In the genomic region with DNA sequence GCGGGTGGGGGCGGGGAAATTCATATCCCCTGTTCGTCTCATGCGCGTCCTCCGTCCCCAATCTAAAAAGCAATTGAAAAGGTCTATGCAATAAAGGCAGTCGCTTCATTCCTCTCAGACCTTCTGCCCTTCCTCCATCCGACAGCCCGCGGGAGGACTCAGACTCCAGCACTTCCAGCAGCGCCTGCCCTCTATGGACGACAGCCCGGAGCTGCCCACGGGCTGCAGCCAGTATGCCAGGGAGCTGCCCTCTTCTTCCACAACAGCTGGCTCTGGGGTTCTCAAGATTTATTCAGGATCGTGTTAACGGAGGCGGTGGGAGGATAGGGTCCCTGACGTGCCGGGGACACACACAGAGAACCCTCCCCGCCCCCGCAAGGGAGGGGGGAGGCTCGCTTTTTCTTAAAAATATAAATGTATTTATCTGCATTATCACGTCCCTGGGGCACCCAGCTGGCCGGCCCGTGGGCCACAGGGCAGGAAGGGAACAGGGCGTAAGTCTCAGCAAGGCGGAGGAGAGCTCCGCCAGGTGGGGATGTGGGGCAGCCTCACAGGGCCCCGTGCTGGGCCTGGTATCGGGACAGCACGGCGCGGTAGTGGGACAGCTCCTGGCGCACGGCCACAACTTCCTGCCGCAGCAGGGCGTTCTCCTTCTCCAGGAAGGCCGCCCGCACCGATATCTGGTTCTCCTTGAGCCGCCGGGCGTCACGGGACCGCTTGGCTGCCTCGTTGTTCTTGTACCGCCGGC, we compare ENCODE assay signal across 9 cellular contexts. TPM values are rescaled to one million over a fixed set of nuclear protein-coding genes. Genes with fewer than 3 reads are reported as not detected.
DNase-seq lines count a peak whose midpoint lies in the region; ATAC-seq and TF ChIP-seq lines count a peak whose summit lies in the region.
"Had no signal": no experiment of that assay in that cellular context is flagged by ENCODE, and none has a peak within 500 bp of the region (broad histone marks: within the 10 kb centered on the region; RNA-seq: fewer than 3 reads in every experiment).

No MANE protein-coding gene starts in this region.

- ATAC-seq in stimulated activated effector memory CD8-positive, alpha-beta T cell treated with anti-CD3 and anti-CD28 coated beads, Interleukin-12 subunit alpha, Interleukin-12 subunit beta, amount 100 ng/mL, for 72 hours: no peak
- ATAC-seq in HG02938 (IDR thresholded peaks at IDR 0.05; ENCODE audit: unreplicated experiment) (no peak), HG03442 (IDR thresholded peaks at IDR 0.05; ENCODE audit: unreplicated experiment) (no peak)

- peak overlapping the region in 4 of 5 experiments; percentile 37 to 60 (median 54) for H3K4me3 Mint-ChIP-seq in brain
- H3K4me3 Mint-ChIP-seq in stimulated activated effector memory CD8-positive, alpha-beta T cell treated with anti-CD3 and anti-CD28 coated beads, Interleukin-12 subunit alpha, Interleukin-12 subunit beta, amount 100 ng/mL, for 72 hours: no peak overlapping the region

- TF ChIP-seq CTCF in brain (conservative IDR thresholded peaks at IDR 0.05) (no peak), GM13976 (IDR thresholded peaks at IDR 0.05; ENCODE audit: borderline replicate concordance, control extremely low read depth, extremely low read depth, insufficient read depth, missing control alignments) (no peak)

- H3K4me1 Mint-ChIP-seq in brain: peaks cover 60% of the 10 kb centered on the region
- peaks cover 33% of the 10 kb centered on the region for H3K4me1 Mint-ChIP-seq in stimulated activated effector memory CD8-positive, alpha-beta T cell treated with anti-CD3 and anti-CD28 coated beads, Interleukin-12 subunit alpha, Interleukin-12 subunit beta, amount 100 ng/mL, for 72 hours

- in situ Hi-C loops in GM13976 (cut with MboI; ENCODE audit: low sequenced_read_pairs, unreplicated experiment): no loop called here

- H3K36me3 Mint-ChIP-seq in brain: peaks cover 8% of the 10 kb centered on the region
- peaks cover 39% of the 10 kb centered on the region for H3K36me3 Mint-ChIP-seq in stimulated activated effector memory CD8-positive, alpha-beta T cell treated with anti-CD3 and anti-CD28 coated beads, Interleukin-12 subunit alpha, Interleukin-12 subunit beta, amount 100 ng/mL, for 72 hours

- peak overlapping the region in 4 of 5 experiments; percentile 78 to 90 (median 86) for H3K27ac Mint-ChIP-seq in brain
- peak overlapping the region; percentile 45 for H3K27ac Mint-ChIP-seq in stimulated activated effector memory CD8-positive, alpha-beta T cell treated with anti-CD3 and anti-CD28 coated beads, Interleukin-12 subunit alpha, Interleukin-12 subunit beta, amount 100 ng/mL, for 72 hours

- no peaks in the 10 kb centered on the region for H3K9me3 Mint-ChIP-seq in brain
- H3K9me3 Mint-ChIP-seq in stimulated activated effector memory CD8-positive, alpha-beta T cell treated with anti-CD3 and anti-CD28 coated beads, Interleukin-12 subunit alpha, Interleukin-12 subunit beta, amount 100 ng/mL, for 72 hours: no peaks in the 10 kb centered on the region

- DNase-seq in HUDEP-2 (lab: John Stamatoyannopoulos, UW; ENCODE audit: unreplicated experiment in 76 of 76) (peak in 74 of 76 experiments; percentile 57 to 95 (median 85)), left kidney (ENCODE audit: low read depth, low spot score) (peak; percentile 80), GM13976 (ENCODE audit: low spot score) (no peak), NCI-H748 treated with DMSO at 0.1 percent for 48 hours (lab: John Stamatoyannopoulos, UW) (no peak)
- no peak for DNase-seq in stimulated activated effector memory CD8-positive, alpha-beta T cell treated with anti-CD3 and anti-CD28 coated beads, Interleukin-12 subunit alpha, Interleukin-12 subunit beta, amount 100 ng/mL, for 72 hours (ENCODE audit: low spot score in 2 of 2)
- DNase-seq: NCI-H1417 treated with DMSO at 0.1 percent for 48 hours had no signal

- H3K27me3 Mint-ChIP-seq in brain: peaks cover 3% of the 10 kb centered on the region

RNA-seq across cellular contexts. Expression of a gene that starts 6.7 kb away (rescaled TPM):
- 53.2 TPM for polyA plus RNA-seq in brain (ENCODE audit: insufficient read depth, low read depth, low replicate concordance)

RNA-seq across cellular contexts. Expression of a gene that starts 11.2 kb away (rescaled TPM):
- 45.7 TPM for polyA plus RNA-seq in brain (ENCODE audit: insufficient read depth, low read depth, low replicate concordance)

RNA-seq across cellular contexts. Expression of a gene that starts 11.5 kb away (rescaled TPM):
- 3,254 TPM for polyA plus RNA-seq in brain (ENCODE audit: insufficient read depth, low read depth, low replicate concordance)

RNA-seq across cellular contexts. Expression of a gene that starts 15.5 kb away (rescaled TPM):
- 189 TPM for polyA plus RNA-seq in brain (ENCODE audit: insufficient read depth, low read depth, low replicate concordance)

RNA-seq across cellular contexts. Expression of a gene that starts 15.6 kb away (rescaled TPM):
- 0.95 TPM for polyA plus RNA-seq in brain (ENCODE audit: insufficient read depth, low read depth, low replicate concordance)

Comparison
In these comparisons a context has a peak if more than half of its experiments do, and no peak if none do; other contexts are left out.
1. DNase-seq: peak in HUDEP-2 (74 of 76) and left kidney (single experiment); none in stimulated activated effector memory CD8-positive, alpha-beta T cell treated with anti-CD3 and anti-CD28 coated beads, Interleukin-12 subunit alpha, Interleukin-12 subunit beta, amount 100 ng/mL, for 72 hours (0 of 2), GM13976 (single experiment) and NCI-H748 treated with DMSO at 0.1 percent for 48 hours (single experiment).